Comparison of ENCODE assay signal across 1 cellular context in genomic region chr5:93582677-93583524, GRCh38.
TF ChIP-seq lines count a peak whose summit lies in the region.

NR2F1 (plus strand) TSS chr5:93583222; CDS start chr5:93585024, 1,802 bp downstream.

TF ChIP-seq in HepG2, 621 proteins besides CTCF, POLR2A, EP300 and RAD21 (continued from another document):
- no peak for TF ChIP-seq ZBTB14 (CRISPR knock-in tag; IDR thresholded peaks at IDR 0.05)
- TF ChIP-seq ZNF343 (CRISPR knock-in tag; IDR thresholded peaks at IDR 0.05): 0 out of 2 replicates have a peak, but pooled peaks have one; percentile 32
- no peak for TF ChIP-seq DNMT1 (CRISPR knock-in tag; IDR thresholded peaks at IDR 0.05)
- TF ChIP-seq POLR2AphosphoS2 (IDR thresholded peaks at IDR 0.05; ENCODE audit: low read depth, low read length): no peak
- no peak for TF ChIP-seq SRSF9 (IDR thresholded peaks at IDR 0.05; ENCODE audit: borderline replicate concordance, insufficient read depth, low read depth, low read length, poor library complexity, severe bottlenecking)
